In the genomic region with DNA sequence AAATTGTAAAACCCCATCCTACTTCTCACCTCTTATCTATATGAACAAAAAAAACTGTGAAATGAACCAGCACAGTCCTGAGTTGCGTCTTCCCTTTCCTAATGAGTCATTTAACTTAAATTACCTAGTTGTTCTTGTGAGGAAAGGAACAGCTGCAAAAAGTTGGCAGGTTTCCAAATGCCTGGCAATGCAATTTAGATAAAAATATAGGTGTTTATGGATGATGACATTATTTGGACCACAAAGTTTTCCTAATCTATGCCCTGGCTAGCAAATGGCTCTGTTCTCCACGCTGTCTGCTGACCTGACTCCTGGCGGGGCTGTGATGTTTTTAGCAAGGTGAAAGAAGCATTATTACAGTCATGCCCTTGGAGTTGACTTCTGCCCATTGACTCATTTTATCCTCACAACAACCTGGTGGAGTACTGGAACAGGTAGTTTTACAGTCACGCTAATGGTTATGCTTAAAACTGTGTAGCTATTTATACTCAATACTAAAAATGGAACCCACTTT, we compare ENCODE assay signal across 7 cellular contexts. TPM values are rescaled to one million over a fixed set of nuclear protein-coding genes. Genes with fewer than 3 reads are reported as not detected.
DNase-seq lines count a peak whose midpoint lies in the region; ATAC-seq, FAIRE-seq and TF ChIP-seq lines count a peak whose summit lies in the region.

No MANE protein-coding gene starts in this region.

- H3K27me3 ChIP-seq in dorsolateral prefrontal cortex: peaks cover 0 to 7% (median 0%) of the 10 kb centered on the region in 45 donors

- FAIRE-seq in HTR-8/SVneo (lab: Jason Lieb, UNC): no peak

- no peak for TF ChIP-seq POLR2A in GM18505 (IDR thresholded peaks at IDR 0.05; ENCODE audit: borderline replicate concordance, extremely low read depth, insufficient read depth, insufficient read length)

- H3K27ac ChIP-seq in dorsolateral prefrontal cortex: no peak overlapping the region

- ATAC-seq in GM18505 (IDR thresholded peaks at IDR 0.05; ENCODE audit: unreplicated experiment): peak; percentile 81
- ATAC-seq in GM19467 (IDR thresholded peaks at IDR 0.05; ENCODE audit: unreplicated experiment): peak; percentile 57
- ATAC-seq in HG03460 (IDR thresholded peaks at IDR 0.05; ENCODE audit: unreplicated experiment): peak; percentile 89

- no peak overlapping the region for H3K4me3 ChIP-seq in dorsolateral prefrontal cortex

- intact Hi-C loops in dorsolateral prefrontal cortex (cut with DNase I): no loop called here

- DNase-seq in amniotic epithelial cell (ENCODE audit: low read depth) (peak; percentile 80), cerebellum (ENCODE audit: low spot score) (no peak), dorsolateral prefrontal cortex (no peak), HTR-8/SVneo (ENCODE audit: insufficient read length, low spot score) (no peak)

- TF ChIP-seq CTCF in dorsolateral prefrontal cortex (IDR thresholded peaks at IDR 0.05 in 54 of 56, conservative IDR thresholded peaks at IDR 0.05 in 2 of 56; ENCODE audit: low read depth in 1 of 56, partially characterized antibody in 56 of 56): no peak

RNA-seq across cellular contexts. Expression of a gene that starts 29.8 kb away (rescaled TPM):
- 57.6 TPM for total RNA-seq in cerebellum
- total RNA-seq in dorsolateral prefrontal cortex: 10 to 100 TPM in 119 of 120 experiments, 1 to 10 TPM in 1; 9.3 to 58.1 (median 21.9) TPM
